In genomic region chr12:96198970-96199369, GRCh38 we compare ENCODE assay signal across 8 cellular contexts. TPM values are rescaled to one million over a fixed set of nuclear protein-coding genes. Genes with fewer than 3 reads are reported as not detected.
A peak's percentile ranks its signal among the peaks of the same experiment; 100 is the strongest.
DNase-seq lines count a peak whose midpoint lies in the region; ATAC-seq and TF ChIP-seq lines count a peak whose summit lies in the region.

No MANE protein-coding gene starts in this region.

- H3K27ac Mint-ChIP-seq in activated CD8-positive, alpha-beta T cell treated with anti-CD3 and anti-CD28 coated beads, Interleukin-2, amount 10 ng/mL, durations not matched to agents 7 days and 5 days: peak overlapping the region; percentile 33

- H3K4me3 ChIP-seq in AG10803 (ENCODE audit: low read length) (no peak overlapping the region), coronary artery (no peak overlapping the region)

- CTCF ChIA-PET in activated CD8-positive, alpha-beta T cell treated with anti-CD3 and anti-CD28 coated beads, Interleukin-2, amount 10 ng/mL, durations not matched to agents 7 days and 5 days (lab: Charles Lee): interaction anchor here (3.5 to 5.2 kb wide), 2 partner anchors 12 to 16 kb away, joined by 21 to 50 read pairs; no protein-coding TSS in a partner anchor

- TF ChIP-seq CTCF in AG10803 (conservative IDR thresholded peaks at IDR 0.05; ENCODE audit: low read length): no peak
- TF ChIP-seq CTCF in coronary artery (IDR thresholded peaks at IDR 0.05): no peak

- no peak overlapping the region for H3K4me3 Mint-ChIP-seq in activated CD8-positive, alpha-beta T cell treated with anti-CD3 and anti-CD28 coated beads, Interleukin-2, amount 10 ng/mL, durations not matched to agents 7 days and 5 days

- H3K9me3 Mint-ChIP-seq in activated CD8-positive, alpha-beta T cell treated with anti-CD3 and anti-CD28 coated beads, Interleukin-2, amount 10 ng/mL, durations not matched to agents 7 days and 5 days (ENCODE audit: insufficient read depth): no peaks in the 10 kb centered on the region

- peaks cover 47% of the 10 kb centered on the region for H3K4me1 Mint-ChIP-seq in activated CD8-positive, alpha-beta T cell treated with anti-CD3 and anti-CD28 coated beads, Interleukin-2, amount 10 ng/mL, durations not matched to agents 7 days and 5 days (ENCODE audit: low read depth)

- POLR2A ChIA-PET in activated CD8-positive, alpha-beta T cell treated with anti-CD3 and anti-CD28 coated beads, Interleukin-2, amount 10 ng/mL, durations not matched to agents 7 days and 5 days (lab: Charles Lee): interaction anchor here (0.7 to 2.6 kb wide), 2 partner anchors 126 to 201 kb away, joined by 3 to 9 read pairs; partner anchors contain the start of gene CDK17

- DNase-seq in AG10803 (ENCODE audit: low read depth) (peak; percentile 94), iris pigment epithelial cell (ENCODE audit: low read depth) (peak; percentile 96), coronary artery (ENCODE audit: low spot score) (no peak), T-helper 9 cell (no peak)
- DNase-seq in activated CD8-positive, alpha-beta T cell treated with anti-CD3 and anti-CD28 coated beads, Interleukin-2, amount 10 ng/mL, durations not matched to agents 7 days and 5 days: no peak

- H3K27ac ChIP-seq in coronary artery: peak overlapping the region in 1 of 2 donors; percentile 53

- ATAC-seq in HG02610 (IDR thresholded peaks at IDR 0.05; ENCODE audit: unreplicated experiment) (peak; percentile 46), HG03280 (IDR thresholded peaks at IDR 0.05; ENCODE audit: unreplicated experiment) (no peak), GM18870 (IDR thresholded peaks at IDR 0.05; ENCODE audit: unreplicated experiment) (no peak)
- ATAC-seq in activated CD8-positive, alpha-beta T cell treated with anti-CD3 and anti-CD28 coated beads, Interleukin-2, amount 10 ng/mL, durations not matched to agents 7 days and 5 days: no peak

- no peaks in the 10 kb centered on the region for H3K27me3 Mint-ChIP-seq in activated CD8-positive, alpha-beta T cell treated with anti-CD3 and anti-CD28 coated beads, Interleukin-2, amount 10 ng/mL, durations not matched to agents 7 days and 5 days (ENCODE audit: low read depth)

- H3K36me3 Mint-ChIP-seq in activated CD8-positive, alpha-beta T cell treated with anti-CD3 and anti-CD28 coated beads, Interleukin-2, amount 10 ng/mL, durations not matched to agents 7 days and 5 days (ENCODE audit: low read depth): peaks cover 16% of the 10 kb centered on the region

RNA-seq across cellular contexts. Expression of gene ELK3, which starts 4.8 kb away (rescaled TPM):
- total RNA-seq in activated CD8-positive, alpha-beta T cell treated with anti-CD3 and anti-CD28 coated beads, Interleukin-2, amount 10 ng/mL, durations not matched to agents 7 days and 5 days: 10 to 100 TPM; 17.6 to 18.1 TPM

Comparison
In these comparisons a context has a peak if more than half of its experiments do, and no peak if none do; other contexts are left out.
1. DNase-seq: peak in AG10803 (single experiment) and iris pigment epithelial cell (single experiment); none in activated CD8-positive, alpha-beta T cell treated with anti-CD3 and anti-CD28 coated beads, Interleukin-2, amount 10 ng/mL, durations not matched to agents 7 days and 5 days (single experiment), coronary artery (single experiment) and T-helper 9 cell (single experiment).